In the genomic region with DNA sequence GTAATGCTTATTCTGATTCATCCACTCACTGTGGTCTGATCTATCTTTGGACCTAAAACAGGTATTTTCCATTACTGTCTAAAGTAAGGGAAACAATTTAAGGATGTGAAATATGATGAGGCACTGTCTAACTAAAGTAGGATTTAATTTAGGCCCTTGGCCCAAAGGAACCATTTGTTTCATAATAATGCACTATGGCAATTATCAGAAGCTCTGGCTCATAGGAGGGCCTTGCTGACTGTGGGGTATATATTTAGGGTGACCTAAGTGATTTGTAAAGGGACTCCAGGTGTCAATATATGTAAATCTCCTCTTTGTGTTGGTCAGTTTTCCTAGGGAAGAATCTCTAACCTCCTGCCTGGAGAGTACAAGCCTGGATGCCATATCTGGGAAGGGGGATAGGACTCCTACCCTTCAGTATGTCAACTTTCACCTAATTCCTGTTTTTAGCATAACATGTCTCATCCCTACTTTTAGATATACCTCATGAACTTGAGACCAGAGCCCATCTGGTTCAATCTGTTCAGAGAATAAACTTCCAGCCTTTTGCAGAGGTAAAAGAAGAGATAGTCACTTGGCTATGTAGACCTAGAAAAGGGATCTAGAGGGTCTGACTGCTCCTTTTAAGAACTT, we compare ENCODE assay signal across 26 cellular contexts.
"Had no signal": no experiment of that assay in that cellular context is flagged by ENCODE, and none has a peak within 500 bp of the region (broad histone marks: within the 10 kb centered on the region; RNA-seq: fewer than 3 reads in every experiment).

No MANE protein-coding gene starts in this region.

- H3K27me3 ChIP-seq: pancreas, right lobe of liver, suprapubic skin, tibial artery, upper lobe of right lung had no signal

- H3K27ac ChIP-seq: lower lobe of right lung, pancreas, prostate gland, right lobe of liver, skin epidermis, suprapubic skin, thoracic aorta, tibial artery, upper lobe of right lung had no signal

- H3K4me1 ChIP-seq: lower lobe of right lung, pancreas, prostate gland, right lobe of liver, suprapubic skin, tibial artery, upper lobe of right lung had no signal

- ATAC-seq: left colon; lower lobe of right lung; naive thymus-derived CD8-positive, alpha-beta T cell; pancreas; right lobe of liver; stimulated activated effector memory CD8-positive, alpha-beta T cell treated with anti-CD3 and anti-CD28 coated beads, Interleukin-12 subunit alpha, Interleukin-12 subunit beta, amount 100 ng/mL, for 72 hours; upper lobe of right lung had no signal

- H3K4me3 ChIP-seq: lower lobe of right lung, pancreas, prostate gland, right lobe of liver, skin epidermis, suprapubic skin, thoracic aorta, tibial artery, upper lobe of right lung had no signal

- H3K9me3 ChIP-seq: lower lobe of right lung, pancreas, prostate gland, right lobe of liver, suprapubic skin, thoracic aorta, tibial artery, upper lobe of right lung had no signal

- DNase-seq: hypothalamus; immature natural killer cell; kidney; left colon; lower lobe of right lung; mammary epithelial cell; mesenchymal stem cell; naive thymus-derived CD8-positive, alpha-beta T cell; nucleus accumbens; pancreas; posterior cingulate gyrus; retina; right lobe of liver; stimulated activated CD4-positive, alpha-beta T cell treated with anti-CD3 and anti-CD28 coated beads, Interleukin-12 subunit alpha, Interleukin-12 subunit beta, amount 100 ng/mL, for 4 hours; stimulated activated CD4-positive, alpha-beta T cell treated with anti-CD3 and anti-CD28 coated beads, Interleukin-15, amount 100 ng/mL, for 24 hours; stimulated activated CD4-positive, alpha-beta T cell treated with anti-CD3 and anti-CD28 coated beads, Interleukin-2, amount 100 ng/mL, for 24 hours; stimulated activated CD4-positive, alpha-beta T cell treated with anti-CD3 and anti-CD28 coated beads, Interleukin-4, amount 100 ng/mL, for 1 hour; stimulated activated naive CD4-positive, alpha-beta T cell; tibial artery; trophoblast cell; upper lobe of right lung had no signal
